ENCODE assay signal across 8 cellular contexts in genomic region chr5:88675159-88675757, GRCh38.
A peak's percentile ranks its signal among the peaks of the same experiment; 100 is the strongest.
DNase-seq lines count a peak whose midpoint lies in the region; ATAC-seq, FAIRE-seq and TF ChIP-seq lines count a peak whose summit lies in the region.

No MANE protein-coding gene starts in this region.

- H4K20me1 ChIP-seq in GM12878 (ENCODE audit: control insufficient read depth, insufficient read depth): no peaks in the 10 kb centered on the region

- peak; percentile 40 for DNase-seq in NCI-H146 (lab: John Stamatoyannopoulos, UW)
- no peak for DNase-seq in GM12878 (ENCODE audit: low read depth, low spot score)
- DNase-seq in mesothelial cell of epicardium (ENCODE audit: low spot score in 2 of 2, unreplicated experiment in 2 of 2): peak in 1 of 2 experiments; percentile 38
- DNase-seq in NCI-H1436 (lab: John Stamatoyannopoulos, UW): no peak
- DNase-seq in AML-193 (lab: John Stamatoyannopoulos, UW): no peak
- no peak for DNase-seq in NCI-H1930 (lab: John Stamatoyannopoulos, UW)

- peaks cover 2 to 15% of the 10 kb centered on the region in 2 experiments for H3K27me3 ChIP-seq in GM12878 (replicated peaks in 1 of 2; ENCODE audit: control insufficient read depth in 2 of 2, insufficient read depth in 2 of 2, low read length in 1 of 2)

- no peak for TF ChIP-seq CTCF in GM12878 (IDR thresholded peaks at IDR 0.05 in 2 of 3, conservative IDR thresholded peaks at IDR 0.05 in 1 of 3; ENCODE audit: control insufficient read depth in 2 of 3, extremely low read depth in 1 of 3, insufficient read depth in 1 of 3, low read depth in 3 of 3, low read length in 3 of 3)
- TF ChIP-seq CTCF in mesothelial cell of epicardium (IDR thresholded peaks at IDR 0.05; ENCODE audit: unreplicated experiment): no peak

- peak overlapping the region; percentile 78 for H3K4me2 ChIP-seq in GM12878 (ENCODE audit: control insufficient read depth, insufficient read depth)

- intact Hi-C loops in GM12878 (cut with micrococcal nuclease; ENCODE audit: unreplicated experiment): loop anchor here (5.0 to 10.0 kb wide), 2 partner anchors 170 to 408 kb away; partner anchors contain the start of gene TMEM161B

- H3K79me2 ChIP-seq in GM12878 (ENCODE audit: control insufficient read depth, insufficient read depth, low read length): no peaks in the 10 kb centered on the region

- POLR2A ChIA-PET in GM12878 (lab: Charles Lee): no interaction called here

- peak overlapping the region; percentile 85 for H2AFZ ChIP-seq in GM12878 (ENCODE audit: control insufficient read depth, low read depth, low read length)

- TF ChIP-seq POLR2A in GM12878 (IDR thresholded peaks at IDR 0.05; ENCODE audit: low read depth, low read length): no peak

- H3K27ac ChIP-seq in GM12878 (ENCODE audit: control insufficient read depth, insufficient read depth): no peak overlapping the region

- SMC1A ChIA-PET in GM12878 (lab: Charles Lee; ENCODE audit: uncharacterized antibody, unreplicated experiment): interaction anchor here (0.7 to 1.3 kb wide), 6 partner anchors 15 to 905 kb away, joined by 3 to 6 read pairs (median 4); no protein-coding TSS in a partner anchor

- peaks cover 18% of the 10 kb centered on the region for H3K4me1 Mint-ChIP-seq in mesothelial cell of epicardium

- TF ChIP-seq RAD21 in GM12878 (IDR thresholded peaks at IDR 0.05; ENCODE audit: insufficient read depth, low read depth, low read length): no peak

- H3K36me3 ChIP-seq in GM12878 (ENCODE audit: control insufficient read depth in 2 of 2, insufficient read depth in 2 of 2, low read length in 1 of 2): no peaks in the 10 kb centered on the region

- 32% methylated on average over 21 of the region's 21 CpGs for WGBS in GM12878 (ENCODE audit: insufficient coverage, insufficient replicate concordance, low lambda C conversion rate, missing lambda C conversion rate)

- no peak overlapping the region for H3K27ac Mint-ChIP-seq in mesothelial cell of epicardium

- peak overlapping the region; percentile 61 for H3K4me3 Mint-ChIP-seq in mesothelial cell of epicardium

- in situ Hi-C loops in GM12878 (cut with MboI): loop anchor here (10.0 kb wide), 1 partner anchor 410 kb away; the partner anchor contains the start of gene TMEM161B

- no peaks in the 10 kb centered on the region; the same call in 2 of the 3 replicates for H3K9me3 ChIP-seq in GM12878 (replicated peaks; ENCODE audit: control insufficient read depth, insufficient read depth, low read length)

- CTCF ChIA-PET in GM12878 (lab: Yijun Ruan, JAX): interaction anchor here (1.0 to 2.7 kb wide), 5 partner anchors 8 to 152 kb away, joined by 3 to 19 read pairs (median 5); no protein-coding TSS in a partner anchor

- peak overlapping the region; percentile 75; the same call in 1 of the 2 replicates for H3K4me3 ChIP-seq in GM12878

- no peaks in the 10 kb centered on the region for H3K9me3 Mint-ChIP-seq in mesothelial cell of epicardium

- BruUV-seq in GM12878 (replicated peaks; lab: Mats Ljungman, UMichigan): no TSS peak

- TF ChIP-seq EP300 in GM12878 (IDR thresholded peaks at IDR 0.05; ENCODE audit: borderline replicate concordance in 1 of 2, control insufficient read depth in 1 of 2, low read depth in 2 of 2, low read length in 2 of 2): no peak

- H3K4me1 ChIP-seq in GM12878 (ENCODE audit: control insufficient read depth, insufficient read depth, low read length): no peaks in the 10 kb centered on the region; the same call in 1 of the 2 replicates

- FAIRE-seq in GM12878 (lab: Jason Lieb, UNC): peak; percentile 13

- H3K9ac ChIP-seq in GM12878 (ENCODE audit: control insufficient read depth, insufficient read depth, low read length): peak overlapping the region; percentile 50; the same call in 1 of the 2 replicates

- H3K27me3 Mint-ChIP-seq in mesothelial cell of epicardium (ENCODE audit: low read depth): peaks cover 97% of the 10 kb centered on the region

- RAD21 ChIA-PET in GM12878 (lab: Charles Lee; ENCODE audit: unreplicated experiment): interaction anchor here (1.2 to 2.4 kb wide), 5 partner anchors 9 to 894 kb away, joined by 3 to 8 read pairs (median 4); no protein-coding TSS in a partner anchor

- no peaks in the 10 kb centered on the region for H3K36me3 Mint-ChIP-seq in mesothelial cell of epicardium

- ATAC-seq in GM18498 (IDR thresholded peaks at IDR 0.05; ENCODE audit: unreplicated experiment): peak; percentile 17
- ATAC-seq in GM21737 (IDR thresholded peaks at IDR 0.05; ENCODE audit: unreplicated experiment): peak; percentile 12
- ATAC-seq in GM12878: peak; percentile 46

TF ChIP-seq in GM12878, 131 proteins besides CTCF, POLR2A, EP300 and RAD21:
- no peak for TF ChIP-seq CREM (IDR thresholded peaks at IDR 0.05; ENCODE audit: low read depth)
- 0 out of 2 replicates have a peak, but pooled peaks have one; percentile 58 for TF ChIP-seq EZH2 (IDR thresholded peaks at IDR 0.05; ENCODE audit: borderline replicate concordance, control insufficient read depth, low read depth, low read length)
- no peak for TF ChIP-seq MTA2 (IDR thresholded peaks at IDR 0.05; ENCODE audit: low read depth)
- no peak for TF ChIP-seq ESRRA (IDR thresholded peaks at IDR 0.05; ENCODE audit: low read length)
- TF ChIP-seq FOXK2 (IDR thresholded peaks at IDR 0.05): no peak
- TF ChIP-seq KDM1A (IDR thresholded peaks at IDR 0.05; ENCODE audit: borderline replicate concordance): no peak
- no peak for TF ChIP-seq FOXM1 (IDR thresholded peaks at IDR 0.05; ENCODE audit: low read depth, low read length)
- no peak for TF ChIP-seq EED (IDR thresholded peaks at IDR 0.05; ENCODE audit: low read depth)
